8 cellular contexts compared by ENCODE assay signal in the genomic region with DNA sequence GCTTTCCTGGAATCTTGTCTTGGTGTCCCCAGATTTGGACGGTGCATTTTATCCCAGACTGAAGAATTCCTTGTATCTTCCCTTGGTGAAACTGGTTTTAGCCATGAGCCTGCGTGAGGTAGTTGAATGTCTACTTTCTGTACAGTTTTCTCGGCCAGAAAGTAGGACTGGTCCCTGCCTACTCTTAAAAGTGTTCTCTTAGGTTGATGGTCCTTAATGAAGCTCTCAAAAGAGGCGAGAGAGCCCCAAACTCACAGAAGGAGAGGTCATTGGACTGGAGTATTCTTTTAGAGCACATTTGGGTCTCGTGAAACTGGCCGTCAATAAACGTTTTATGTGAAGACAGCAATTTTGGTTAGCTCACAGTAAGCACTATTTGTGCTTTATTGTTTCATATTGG. TPM values are rescaled to one million over a fixed set of nuclear protein-coding genes. Genes with fewer than 3 reads are reported as not detected.
A peak's percentile ranks its signal among the peaks of the same experiment; 100 is the strongest.
DNase-seq lines count a peak whose midpoint lies in the region; ATAC-seq and TF ChIP-seq lines count a peak whose summit lies in the region.

No MANE protein-coding gene starts in this region.

- H3K27me3 ChIP-seq in BJ (ENCODE audit: control insufficient read depth, insufficient read depth, low read length) (no peaks in the 10 kb centered on the region), HL-60 (ENCODE audit: insufficient read depth, poor library complexity, severe bottlenecking) (no peaks in the 10 kb centered on the region), dorsolateral prefrontal cortex (no peaks in the 10 kb centered on the region), muscle layer of duodenum (ENCODE audit: low read depth, low read length) (no peaks in the 10 kb centered on the region)

- H3K9me3 ChIP-seq in muscle layer of duodenum (ENCODE audit: control insufficient read depth in 1 of 2, low read length in 2 of 2) = no peaks in the 10 kb centered on the region

- intact Hi-C loops in dorsolateral prefrontal cortex (cut with DNase I) = loop anchor here (5.0 to 10.0 kb wide), 3 partner anchors 64 to 161 kb away; no protein-coding TSS in a partner anchor

- POLR2A ChIA-PET in BJ (lab: Charles Lee) = no interaction called here

- H3K4me1 ChIP-seq in muscle layer of duodenum (ENCODE audit: control insufficient read depth in 1 of 2, insufficient read depth in 2 of 2, low read length in 2 of 2) = peaks cover 7 to 24% of the 10 kb centered on the region in 2 donors

- TF ChIP-seq CTCF in BJ (IDR thresholded peaks at IDR 0.05; ENCODE audit: insufficient read depth, low read depth, low read length) (no peak), HL-60 (IDR thresholded peaks at IDR 0.05; ENCODE audit: insufficient read depth, low read length) (no peak), dorsolateral prefrontal cortex (IDR thresholded peaks at IDR 0.05 in 54 of 56, conservative IDR thresholded peaks at IDR 0.05 in 2 of 56; ENCODE audit: low read depth in 1 of 56, partially characterized antibody in 56 of 56) (no peak)

- ATAC-seq in HG03196 (IDR thresholded peaks at IDR 0.05; ENCODE audit: unreplicated experiment) (no peak), GM21367 (IDR thresholded peaks at IDR 0.05; ENCODE audit: unreplicated experiment) (no peak)

- CTCF ChIA-PET in BJ (lab: Yijun Ruan, JAX) = interaction anchor here (1.1 to 1.8 kb wide), 4 partner anchors 11 to 182 kb away, joined by 3 to 6 read pairs (median 4); no protein-coding TSS in a partner anchor

- peak overlapping the region; percentile 88 for H3K27ac ChIP-seq in HL-60 (replicated peaks)
- peak overlapping the region in 21 of 59 donors; percentile 5 to 95 (median 89) for H3K27ac ChIP-seq in dorsolateral prefrontal cortex
- peak overlapping the region; percentile 95 for H3K27ac ChIP-seq in muscle layer of duodenum (ENCODE audit: low read length)

- H3K4me3 ChIP-seq in BJ (ENCODE audit: low read depth, low read length) (peak overlapping the region; percentile 80), HL-60 (replicated peaks; ENCODE audit: insufficient read depth, low read length) (peak overlapping the region; percentile 84), dorsolateral prefrontal cortex (peak overlapping the region; percentile 68 to 100 (median 92)), muscle layer of duodenum (ENCODE audit: low read depth in 1 of 2, low read length in 2 of 2) (peak overlapping the region; percentile 69 to 98)

- H3K36me3 ChIP-seq in BJ (ENCODE audit: control insufficient read depth, insufficient read depth, low read length) (no peaks in the 10 kb centered on the region), muscle layer of duodenum (ENCODE audit: control insufficient read depth in 1 of 2, insufficient read depth in 2 of 2, low read length in 2 of 2) (peaks cover 0 to 4% of the 10 kb centered on the region in 2 donors)

- no peak for DNase-seq in BJ (ENCODE audit: low read depth)
- no peak for DNase-seq in HL-60 (ENCODE audit: low read depth in 1 of 2, low spot score in 1 of 2)
- no peak for DNase-seq in dorsolateral prefrontal cortex
- DNase-seq in MV-4-11 (lab: John Stamatoyannopoulos, UW) = no peak
- no peak for DNase-seq in inferior parietal cortex (ENCODE audit: extremely low spot score)

RNA-seq across cellular contexts. Expression of gene GTF2F2, which starts 0.7 kb away (rescaled TPM):
- polyA plus RNA-seq in BJ (2011; rRNA removed) = 7.9 and 14.6 TPM in 2 replicates
- polyA minus RNA-seq in BJ (2011; rRNA and poly(A)+ RNA removed) = 2.7 and 2.8 TPM in 2 replicates
- total RNA-seq in dorsolateral prefrontal cortex = 10 to 100 TPM in 119 of 120 experiments, 1 to 10 TPM in 1; 9.9 to 19.8 (median 13.9) TPM
